Comparison of ENCODE assay signal across 8 cellular contexts in the genomic region with DNA sequence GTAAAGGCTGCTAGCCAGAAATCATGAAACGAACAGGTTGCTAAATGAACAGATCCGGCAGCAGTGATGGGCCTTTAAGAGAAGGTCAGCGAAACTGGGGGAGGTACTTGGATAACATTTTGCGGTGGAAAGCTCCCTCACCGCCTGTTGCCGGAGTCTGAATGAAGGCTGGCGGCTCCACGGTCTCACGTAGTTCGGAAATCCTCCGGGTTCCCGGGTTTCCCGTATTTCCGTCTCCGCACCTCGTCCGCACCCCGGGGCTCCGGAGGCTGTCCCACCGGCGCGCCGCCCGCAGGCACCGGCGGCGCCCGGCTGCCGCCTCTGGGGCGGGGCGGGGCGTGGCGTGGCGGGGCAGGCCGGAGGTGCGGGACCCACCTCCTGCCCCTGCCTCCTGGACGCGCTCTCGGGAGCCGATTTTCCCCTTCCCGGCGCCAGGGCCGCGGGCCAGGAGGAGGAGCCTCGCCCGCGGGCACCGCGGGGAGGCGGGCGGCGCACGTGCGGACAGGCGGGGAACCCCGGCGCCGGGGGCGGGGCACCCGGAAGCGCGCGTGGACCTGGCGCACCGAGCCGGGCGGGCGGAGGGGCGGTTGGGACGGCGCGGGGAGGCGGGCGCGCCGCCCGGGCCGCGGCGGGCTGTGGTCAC.
DNase-seq lines count a peak whose midpoint lies in the region; ATAC-seq lines count a peak whose summit lies in the region.

A gene with protein sequence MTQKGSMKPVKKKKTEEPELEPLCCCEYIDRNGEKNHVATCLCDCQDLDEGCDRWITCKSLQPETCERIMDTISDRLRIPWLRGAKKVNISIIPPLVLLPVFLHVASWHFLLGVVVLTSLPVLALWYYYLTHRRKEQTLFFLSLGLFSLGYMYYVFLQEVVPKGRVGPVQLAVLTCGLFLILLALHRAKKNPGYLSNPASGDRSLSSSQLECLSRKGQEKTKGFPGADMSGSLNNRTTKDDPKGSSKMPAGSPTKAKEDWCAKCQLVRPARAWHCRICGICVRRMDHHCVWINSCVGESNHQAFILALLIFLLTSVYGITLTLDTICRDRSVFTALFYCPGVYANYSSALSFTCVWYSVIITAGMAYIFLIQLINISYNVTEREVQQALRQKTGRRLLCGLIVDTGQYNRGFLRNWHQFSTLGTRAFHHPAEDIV (plus strand): TSS at position 642 of the 643 bp plus-strand sequence. CDS start 790 bp downstream, outside the sequence.

- H3K4me3 Mint-ChIP-seq in T-helper 2 cell treated with Interferon-gamma antibody and Interleukin-4, amounts not matched to agents 5 μg/mL and 100 μg/mL, for 36 hours: peak within 1 kb of the TSS; percentile 80

- peak within 1 kb of the TSS; percentile 79 for H3K4me3 ChIP-seq in iPS DF 6.9 (ENCODE audit: low read length)
- H3K4me3 ChIP-seq in skeletal muscle cell (ENCODE audit: low read depth, low read length): peak within 1 kb of the TSS; percentile 59

- WGBS in iPS DF 6.9 (ENCODE audit: insufficient coverage, insufficient read length): no CpG with 5 or more reads among the region's 80 CpGs

- no peaks in the 10 kb centered on the region for H3K36me3 ChIP-seq in iPS DF 6.9 (ENCODE audit: control insufficient read depth, insufficient read depth, low read length)

- DNase-seq in NCI-H146 (lab: John Stamatoyannopoulos, UW) (peak; percentile 95), astrocyte of the hippocampus (ENCODE audit: low read depth, low spot score) (peak; percentile 77), iPS DF 6.9 (ENCODE audit: low read depth, low spot score) (no peak), skeletal muscle cell (ENCODE audit: low read depth) (no peak), NCI-H1048 (lab: John Stamatoyannopoulos, UW) (no peak)
- peak; percentile 71 for DNase-seq in T-helper 2 cell treated with Interferon-gamma antibody and Interleukin-4, amounts not matched to agents 5 μg/mL and 100 μg/mL, for 36 hours (ENCODE audit: low spot score)

- H3K4me1 Mint-ChIP-seq in T-helper 2 cell treated with Interferon-gamma antibody and Interleukin-4, amounts not matched to agents 5 μg/mL and 100 μg/mL, for 36 hours (ENCODE audit: low read depth): peaks cover 7% of the 10 kb centered on the region

- ATAC-seq in GM18498 (IDR thresholded peaks at IDR 0.05; ENCODE audit: unreplicated experiment): peak; percentile 85
- ATAC-seq in HG02852 (IDR thresholded peaks at IDR 0.05; ENCODE audit: unreplicated experiment): peak; percentile 80

- no peaks in the 10 kb centered on the region for H3K9me3 ChIP-seq in iPS DF 6.9 (ENCODE audit: control insufficient read depth, insufficient read depth, low read length)

- no peaks in the 10 kb centered on the region for H3K4me1 ChIP-seq in iPS DF 6.9 (ENCODE audit: control insufficient read depth, insufficient read depth, low read length)

- H3K27ac ChIP-seq in iPS DF 6.9 (ENCODE audit: low read length): no peak within 1 kb of the TSS

- H3K27ac Mint-ChIP-seq in T-helper 2 cell treated with Interferon-gamma antibody and Interleukin-4, amounts not matched to agents 5 μg/mL and 100 μg/mL, for 36 hours: peak within 1 kb of the TSS; percentile 60

- H3K27me3 Mint-ChIP-seq in T-helper 2 cell treated with Interferon-gamma antibody and Interleukin-4, amounts not matched to agents 5 μg/mL and 100 μg/mL, for 36 hours (ENCODE audit: low read depth): peaks cover 52% of the 10 kb centered on the region

- H3K27me3 ChIP-seq in iPS DF 6.9 (ENCODE audit: control insufficient read depth, insufficient read depth, low read length): no peaks in the 10 kb centered on the region

- no peaks in the 10 kb centered on the region for H3K36me3 Mint-ChIP-seq in T-helper 2 cell treated with Interferon-gamma antibody and Interleukin-4, amounts not matched to agents 5 μg/mL and 100 μg/mL, for 36 hours (ENCODE audit: low read depth)

- no peaks in the 10 kb centered on the region for H3K9me3 Mint-ChIP-seq in T-helper 2 cell treated with Interferon-gamma antibody and Interleukin-4, amounts not matched to agents 5 μg/mL and 100 μg/mL, for 36 hours

Comparison
In these comparisons a context has a peak if more than half of its experiments do, and no peak if none do; other contexts are left out.
1. DNase-seq: peak in NCI-H146 (single experiment), T-helper 2 cell treated with Interferon-gamma antibody and Interleukin-4, amounts not matched to agents 5 μg/mL and 100 μg/mL, for 36 hours (single experiment) and astrocyte of the hippocampus (single experiment); none in iPS DF 6.9 (single experiment), skeletal muscle cell (single experiment) and NCI-H1048 (single experiment).